Comparison of ENCODE assay signal across 19 cellular contexts in genomic region chr3:71468311-71469130, GRCh38.
DNase-seq lines count a peak whose midpoint lies in the region; ATAC-seq, FAIRE-seq and TF ChIP-seq lines count a peak whose summit lies in the region.
"Had no signal": no experiment of that assay in that cellular context is flagged by ENCODE, and none has a peak within 500 bp of the region (broad histone marks: within the 10 kb centered on the region; RNA-seq: fewer than 3 reads in every experiment).

No MANE protein-coding gene starts in this region.

- no peak overlapping the region for H4K5ac ChIP-seq in mesendoderm (ENCODE audit: low read length)

- H3K36me3 ChIP-seq in CD8-positive, alpha-beta memory T cell (ENCODE audit: insufficient read depth, low read length), result peaks cover 7% of the 10 kb centered on the region
- peaks cover 29% of the 10 kb centered on the region for H3K36me3 ChIP-seq in OCI-LY1 (ENCODE audit: insufficient read depth, low read length)
- no peaks in the 10 kb centered on the region for H3K36me3 ChIP-seq in endothelial cell of umbilical vein (ENCODE audit: control insufficient read depth in 2 of 2, extremely low read depth in 1 of 2, insufficient read depth in 2 of 2, low read length in 2 of 2)
- no peaks in the 10 kb centered on the region for H3K36me3 ChIP-seq in mesendoderm (ENCODE audit: control insufficient read depth, insufficient read depth, low read length)
- H3K36me3 ChIP-seq in left lung, result no peaks in the 10 kb centered on the region
- H3K36me3 ChIP-seq: brain microvascular endothelial cell, ovary had no signal

- no TSS peak for BruUV-seq in endothelial cell of umbilical vein (replicated peaks; lab: Mats Ljungman, UMichigan)

- H3K79me2 ChIP-seq in OCI-LY1 (ENCODE audit: insufficient read depth, low read length) (peaks cover 29% of the 10 kb centered on the region), endothelial cell of umbilical vein (ENCODE audit: control insufficient read depth, insufficient read depth, low read length) (no peaks in the 10 kb centered on the region), mesendoderm (ENCODE audit: control insufficient read depth, insufficient read depth, low read length) (no peaks in the 10 kb centered on the region)

- H3F3A ChIP-seq in OCI-LY1 (ENCODE audit: insufficient read depth, low read length), result no peaks in the 10 kb centered on the region

- H3K79me1 ChIP-seq in mesendoderm (ENCODE audit: low read length), result no peaks in the 10 kb centered on the region

- H2BK120ac ChIP-seq in mesendoderm (ENCODE audit: low read depth, low read length), result no peak overlapping the region

- intact Hi-C loops in endothelial cell of umbilical vein (cut with micrococcal nuclease) (loop anchor here (1.0 to 2.0 kb wide), 2 partner anchors 36 to 112 kb away; no protein-coding TSS in a partner anchor), left lung (cut with DNase I) (no loop called here)
- intact Hi-C loops in activated T-helper 2 cell treated with anti-CD3 and anti-CD28 coated beads, Interferon-gamma antibody, Interleukin-2, Interleukin-4, amounts not matched to agents 10 μg/mL and 5 μg/mL and 100 μg/mL, durations not matched to agents 14 hours and 24 hours and 36 hours (cut with micrococcal nuclease), result no loop called here

- H3K27ac Mint-ChIP-seq in CD8-positive, alpha-beta memory T cell, result peak overlapping the region in 7 of 8 donors; percentile 34 to 85 (median 58)
- H3K27ac Mint-ChIP-seq in activated T-helper 2 cell treated with anti-CD3 and anti-CD28 coated beads, Interferon-gamma antibody, Interleukin-2, Interleukin-4, amounts not matched to agents 10 μg/mL and 5 μg/mL and 100 μg/mL, durations not matched to agents 14 hours and 24 hours and 36 hours, result no peak overlapping the region
- H3K27ac Mint-ChIP-seq: HFFc6 had no signal

- TF ChIP-seq CTCF in OCI-LY1 (IDR thresholded peaks at IDR 0.05; ENCODE audit: low read length), result no peak
- TF ChIP-seq CTCF in endothelial cell of umbilical vein (IDR thresholded peaks at IDR 0.05; ENCODE audit: extremely low read depth in 1 of 2, insufficient read depth in 1 of 2, low read depth in 1 of 2, low read length in 2 of 2), result no peak
- TF ChIP-seq CTCF in left lung (IDR thresholded peaks at IDR 0.05), result no peak

- no peak overlapping the region for H3K9ac ChIP-seq in OCI-LY1 (ENCODE audit: low read length)
- no peak overlapping the region for H3K9ac ChIP-seq in endothelial cell of umbilical vein (replicated peaks; ENCODE audit: extremely low read depth, insufficient read depth, low read length)
- H3K9ac ChIP-seq in mesendoderm (ENCODE audit: low read length), result no peak overlapping the region
- H3K9ac ChIP-seq: SK-N-SH had no signal

- dilution Hi-C loops in endothelial cell of umbilical vein (cut with MboI; ENCODE audit: extremely low pct_ligation_motif_present, low sequenced_read_pairs), result no loop called here

- H3K4me2 ChIP-seq in OCI-LY1 (ENCODE audit: low read length) (no peak overlapping the region), endothelial cell of umbilical vein (ENCODE audit: insufficient read depth, low read length) (peak overlapping the region; percentile 51), mesendoderm (ENCODE audit: low read length) (no peak overlapping the region)
- H3K4me2 ChIP-seq: SK-N-SH, smooth muscle cell had no signal

- no peak overlapping the region for H2BK5ac ChIP-seq in mesendoderm (ENCODE audit: low read length)

- DNase-seq in CD8-positive, alpha-beta memory T cell, result no peak
- DNase-seq in endothelial cell of umbilical vein (ENCODE audit: low read depth, low spot score), result no peak
- DNase-seq in mesendoderm, result peak; percentile 38
- no peak for DNase-seq in activated T-helper 2 cell treated with anti-CD3 and anti-CD28 coated beads, Interferon-gamma antibody, Interleukin-2, Interleukin-4, amounts not matched to agents 10 μg/mL and 5 μg/mL and 100 μg/mL, durations not matched to agents 14 hours and 24 hours and 36 hours (ENCODE audit: low spot score)
- DNase-seq in hypothalamus (lab: John Stamatoyannopoulos, UW), result no peak
- DNase-seq in left lung, result no peak
- DNase-seq: activated gamma-delta T cell treated with Interleukin-2 at 50 U/mL for 16 hours; brain microvascular endothelial cell; effector memory CD4-positive, alpha-beta T cell; foreskin fibroblast; HFFc6; NCI-H1417 treated with DMSO at 0.1 percent for 48 hours; NCI-H446; ovary; SK-N-SH; stimulated activated naive CD8-positive, alpha-beta T cell treated with anti-CD3 and anti-CD28 coated beads, Interleukin-15, Interleukin-2, amounts not matched to agents 100 U/mL and 50 U/mL, for 24 hours had no signal

- H4K8ac ChIP-seq in mesendoderm (ENCODE audit: low read depth, low read length), result no peak overlapping the region

- peaks cover 18% of the 10 kb centered on the region for H3K4me1 ChIP-seq in CD8-positive, alpha-beta memory T cell (ENCODE audit: insufficient read depth, low read length)
- H3K4me1 ChIP-seq in OCI-LY1 (ENCODE audit: insufficient read depth, low read length, severe bottlenecking) (peaks cover 47% of the 10 kb centered on the region), endothelial cell of umbilical vein (ENCODE audit: control insufficient read depth, extremely low read depth, insufficient read depth, low read length) (peaks cover 16% of the 10 kb centered on the region), mesendoderm (ENCODE audit: control insufficient read depth, low read depth, low read length) (no peaks in the 10 kb centered on the region), left lung (peaks cover 0 to 15% of the 10 kb centered on the region in 2 donors)

- no peaks in the 10 kb centered on the region for H3K9me1 ChIP-seq in endothelial cell of umbilical vein (replicated peaks; ENCODE audit: control insufficient read depth, extremely low read depth, insufficient read depth, low read length)

- no peak overlapping the region for H2BK15ac ChIP-seq in mesendoderm (replicated peaks; ENCODE audit: low read depth)

- peak overlapping the region; percentile 8 for H3K18ac ChIP-seq in mesendoderm (ENCODE audit: low read length)

- H4K20me1 ChIP-seq in OCI-LY1 (ENCODE audit: insufficient read depth, low read length) (no peaks in the 10 kb centered on the region), endothelial cell of umbilical vein (replicated peaks; ENCODE audit: control insufficient read depth, extremely low read depth, insufficient read depth, low read length) (no peaks in the 10 kb centered on the region)

- ATAC-seq in left lung, result no peak
- ATAC-seq: stimulated activated naive CD8-positive, alpha-beta T cell treated with anti-CD3 and anti-CD28 coated beads, Interleukin-15, Interleukin-2, amounts not matched to agents 100 U/mL and 50 U/mL, for 24 hours had no signal

- no peak overlapping the region for H2AFZ ChIP-seq in OCI-LY1 (ENCODE audit: low read length)
- peak overlapping the region; percentile 82 for H2AFZ ChIP-seq in endothelial cell of umbilical vein (ENCODE audit: low read depth, low read length)

- no peaks in the 10 kb centered on the region for H3K9me2 ChIP-seq in OCI-LY1 (ENCODE audit: low read depth, low read length)
- H3K9me2 ChIP-seq: SK-N-SH had no signal

- no CpG with 5 or more reads among the region's 12 CpGs for WGBS in mesendoderm (ENCODE audit: extremely low coverage, insufficient coverage, low lambda C conversion rate)

- peak overlapping the region in 1 of 7 donors; percentile 34 for H3K4me3 Mint-ChIP-seq in CD8-positive, alpha-beta memory T cell
- H3K4me3 Mint-ChIP-seq in activated T-helper 2 cell treated with anti-CD3 and anti-CD28 coated beads, Interferon-gamma antibody, Interleukin-2, Interleukin-4, amounts not matched to agents 10 μg/mL and 5 μg/mL and 100 μg/mL, durations not matched to agents 14 hours and 24 hours and 36 hours (ENCODE audit: low read depth), result no peak overlapping the region
- H3K4me3 Mint-ChIP-seq: HFFc6 had no signal

- no peak for TF ChIP-seq POLR2A in endothelial cell of umbilical vein (IDR thresholded peaks at IDR 0.05; ENCODE audit: low read depth, low read length)

- peaks cover 46 to 91% (median 80%) of the 10 kb centered on the region in 3 donors for H3K4me1 Mint-ChIP-seq in CD8-positive, alpha-beta memory T cell
- peaks cover 17% of the 10 kb centered on the region for H3K4me1 Mint-ChIP-seq in activated T-helper 2 cell treated with anti-CD3 and anti-CD28 coated beads, Interferon-gamma antibody, Interleukin-2, Interleukin-4, amounts not matched to agents 10 μg/mL and 5 μg/mL and 100 μg/mL, durations not matched to agents 14 hours and 24 hours and 36 hours (ENCODE audit: low read depth)

- H3K4ac ChIP-seq in mesendoderm (ENCODE audit: low read depth, low read length), result no peak overlapping the region

- H3K27me3 Mint-ChIP-seq in CD8-positive, alpha-beta memory T cell, result no peaks in the 10 kb centered on the region
- H3K27me3 Mint-ChIP-seq in activated T-helper 2 cell treated with anti-CD3 and anti-CD28 coated beads, Interferon-gamma antibody, Interleukin-2, Interleukin-4, amounts not matched to agents 10 μg/mL and 5 μg/mL and 100 μg/mL, durations not matched to agents 14 hours and 24 hours and 36 hours (ENCODE audit: low read depth), result no peaks in the 10 kb centered on the region

- H2AK5ac ChIP-seq in mesendoderm (ENCODE audit: low read length), result no peak overlapping the region

- no peak overlapping the region for H3K4me3 ChIP-seq in CD8-positive, alpha-beta memory T cell (ENCODE audit: low read length)
- H3K4me3 ChIP-seq in OCI-LY1 (ENCODE audit: low read depth, low read length, poor library complexity, severe bottlenecking) (no peak overlapping the region), endothelial cell of umbilical vein (replicated peaks in 1 of 3; ENCODE audit: insufficient read depth in 1 of 3, low read depth in 1 of 3, low read length in 3 of 3) (no peak overlapping the region), mesendoderm (ENCODE audit: low read length) (no peak overlapping the region), left lung (no peak overlapping the region)
- H3K4me3 ChIP-seq: ovary, smooth muscle cell had no signal

- no peak overlapping the region for H3K27ac ChIP-seq in CD8-positive, alpha-beta memory T cell (ENCODE audit: low read depth, low read length)
- H3K27ac ChIP-seq in OCI-LY1 (ENCODE audit: low read depth, low read length, poor library complexity, severe bottlenecking) (peak overlapping the region; percentile 56), endothelial cell of umbilical vein (ENCODE audit: insufficient read depth, low read depth, low read length) (peak overlapping the region; percentile 48), mesendoderm (ENCODE audit: low read depth, low read length) (no peak overlapping the region), left lung (no peak overlapping the region)
- H3K27ac ChIP-seq: brain microvascular endothelial cell, ovary had no signal

- H3K27me3 ChIP-seq in CD8-positive, alpha-beta memory T cell (ENCODE audit: insufficient read depth, low read length, poor library complexity, severe bottlenecking), result no peaks in the 10 kb centered on the region
- no peaks in the 10 kb centered on the region for H3K27me3 ChIP-seq in OCI-LY1 (ENCODE audit: insufficient read depth, low read length)
- H3K27me3 ChIP-seq in endothelial cell of umbilical vein (ENCODE audit: control insufficient read depth in 2 of 2, insufficient read depth in 2 of 2, low read length in 2 of 2), result no peaks in the 10 kb centered on the region
- H3K27me3 ChIP-seq in mesendoderm (ENCODE audit: insufficient read depth, low read length, poor library complexity), result no peaks in the 10 kb centered on the region
- H3K27me3 ChIP-seq in left lung, result no peaks in the 10 kb centered on the region
- H3K27me3 ChIP-seq: brain microvascular endothelial cell, ovary had no signal

- no peaks in the 10 kb centered on the region for H3K9me3 ChIP-seq in CD8-positive, alpha-beta memory T cell (ENCODE audit: low read length)
- H3K9me3 ChIP-seq in OCI-LY1 (ENCODE audit: low read length) (0 out of 2 replicates have a peak, but pooled peaks cover 5% of the 10 kb centered on the region), endothelial cell of umbilical vein (replicated peaks; ENCODE audit: control insufficient read depth, insufficient read depth, low read length) (no peaks in the 10 kb centered on the region), left lung (peaks cover 0 to 3% of the 10 kb centered on the region in 2 donors)
- H3K9me3 ChIP-seq: ovary, SK-N-SH had no signal

- peak; percentile 62 for FAIRE-seq in endothelial cell of umbilical vein (lab: Jason Lieb, UNC)
- FAIRE-seq: GM12891 had no signal

- H3K36me3 Mint-ChIP-seq in CD8-positive, alpha-beta memory T cell, result peaks cover 19 to 63% (median 35%) of the 10 kb centered on the region in 3 donors
- H3K36me3 Mint-ChIP-seq in activated T-helper 2 cell treated with anti-CD3 and anti-CD28 coated beads, Interferon-gamma antibody, Interleukin-2, Interleukin-4, amounts not matched to agents 10 μg/mL and 5 μg/mL and 100 μg/mL, durations not matched to agents 14 hours and 24 hours and 36 hours (ENCODE audit: low read depth), result peaks cover 30% of the 10 kb centered on the region

- CTCF ChIA-PET in CD8-positive, alpha-beta memory T cell (lab: Charles Lee), result interaction anchor here (1.1 kb wide), 1 partner anchor 47 kb away, joined by 3 read pairs; no protein-coding TSS in a partner anchor
- CTCF ChIA-PET in endothelial cell of umbilical vein (lab: Charles Lee), result interaction anchor here (1.3 kb wide), 1 partner anchor 42 kb away, joined by 3 read pairs; no protein-coding TSS in a partner anchor

- H3K56ac ChIP-seq in mesendoderm (ENCODE audit: low read length), result no peak overlapping the region

- no peak overlapping the region for H3K23ac ChIP-seq in mesendoderm (ENCODE audit: low read length)

- POLR2A ChIA-PET in CD8-positive, alpha-beta memory T cell (lab: Charles Lee), result no interaction called here
- POLR2A ChIA-PET in endothelial cell of umbilical vein (lab: Charles Lee), result no interaction called here

- H3K9me3 Mint-ChIP-seq in CD8-positive, alpha-beta memory T cell, result no peaks in the 10 kb centered on the region
- peaks cover 12% of the 10 kb centered on the region for H3K9me3 Mint-ChIP-seq in activated T-helper 2 cell treated with anti-CD3 and anti-CD28 coated beads, Interferon-gamma antibody, Interleukin-2, Interleukin-4, amounts not matched to agents 10 μg/mL and 5 μg/mL and 100 μg/mL, durations not matched to agents 14 hours and 24 hours and 36 hours

Comparison
In these comparisons a context has a peak if more than half of its experiments do, and no peak if none do; other contexts are left out.
1. H3K27ac ChIP-seq: peak in OCI-LY1 (single experiment) and endothelial cell of umbilical vein (single experiment); none in CD8-positive, alpha-beta memory T cell (single experiment), mesendoderm (single experiment) and left lung (0 of 2).